ENCODE assay signal across 16 cellular contexts in genomic region chr9:118896356-118897000, GRCh38.
DNase-seq lines count a peak whose midpoint lies in the region; ATAC-seq lines count a peak whose summit lies in the region.
"Had no signal": no experiment of that assay in that cellular context is flagged by ENCODE, and none has a peak within 500 bp of the region (broad histone marks: within the 10 kb centered on the region; RNA-seq: fewer than 3 reads in every experiment).

No MANE protein-coding gene starts in this region.

- H3K27ac ChIP-seq in effector memory CD4-positive, alpha-beta T cell (ENCODE audit: insufficient read depth, low read length, poor library complexity, severe bottlenecking), result no peak overlapping the region
- H3K27ac ChIP-seq: hepatocyte, left lung, right atrium auricular region had no signal

- H3K36me3 ChIP-seq in effector memory CD4-positive, alpha-beta T cell (ENCODE audit: control insufficient read depth, insufficient read depth, low read length), result no peaks in the 10 kb centered on the region
- H3K36me3 ChIP-seq: left lung, right atrium auricular region had no signal

- H3K9me3 ChIP-seq in effector memory CD4-positive, alpha-beta T cell (ENCODE audit: control insufficient read depth, low read length), result no peaks in the 10 kb centered on the region
- H3K9me3 ChIP-seq: right atrium auricular region had no signal

- peak; percentile 82 for DNase-seq in COLO668 (lab: John Stamatoyannopoulos, UW; ENCODE audit: unreplicated experiment)
- peak; percentile 21 for DNase-seq in M059J (ENCODE audit: low read depth)
- peak; percentile 71 for DNase-seq in NCI-H2227 (lab: John Stamatoyannopoulos, UW; ENCODE audit: unreplicated experiment)
- DNase-seq in cerebellum (ENCODE audit: low spot score), result peak; percentile 17
- DNase-seq in sciatic nerve (ENCODE audit: low spot score), result no peak
- DNase-seq in effector memory CD4-positive, alpha-beta T cell, result no peak
- no peak for DNase-seq in T-helper 1 cell
- DNase-seq in COLO829 (ENCODE audit: low spot score), result no peak
- DNase-seq: activated CD4-positive, CD25-positive, alpha-beta regulatory T cell; activated naive CD8-positive, alpha-beta T cell treated with anti-CD3 and anti-CD28 coated beads, Interleukin-2, amount 50 U/mL, for 24 hours; DND-41; Karpas-422; left lung; stimulated activated CD4-positive, alpha-beta T cell treated with anti-CD3 and anti-CD28 coated beads, Interleukin-2, amount 100 ng/mL, for 48 hours had no signal

- H3K4me3 ChIP-seq in effector memory CD4-positive, alpha-beta T cell (ENCODE audit: insufficient read depth, low read depth, low read length, poor library complexity, severe bottlenecking), result no peak overlapping the region
- H3K4me3 ChIP-seq: hepatocyte, left lung, right atrium auricular region had no signal

- H3K27me3 ChIP-seq in effector memory CD4-positive, alpha-beta T cell (replicated peaks; ENCODE audit: control insufficient read depth, insufficient read depth, low read length, poor library complexity, severe bottlenecking), result no peaks in the 10 kb centered on the region
- H3K27me3 ChIP-seq: hepatocyte, left lung, right atrium auricular region had no signal

- intact Hi-C loops in sciatic nerve (cut with DNase I), result no loop called here

- no peak for ATAC-seq in sciatic nerve
- ATAC-seq: activated naive CD8-positive, alpha-beta T cell treated with anti-CD3 and anti-CD28 coated beads, Interleukin-2, amount 50 U/mL, for 24 hours; left lung had no signal

- no peaks in the 10 kb centered on the region for H3K4me1 ChIP-seq in effector memory CD4-positive, alpha-beta T cell (ENCODE audit: control insufficient read depth, insufficient read depth, low read length, poor library complexity, severe bottlenecking)
- H3K4me1 ChIP-seq: left lung, right atrium auricular region had no signal

Comparison
In these comparisons a context has a peak if more than half of its experiments do, and no peak if none do; other contexts are left out.
1. DNase-seq: peak in COLO668 (single experiment), M059J (single experiment), NCI-H2227 (single experiment) and cerebellum (single experiment); none in sciatic nerve (single experiment), effector memory CD4-positive, alpha-beta T cell (0 of 3), T-helper 1 cell (0 of 5) and COLO829 (single experiment).